Comparison of ENCODE assay signal across 27 cellular contexts in the genomic region with DNA sequence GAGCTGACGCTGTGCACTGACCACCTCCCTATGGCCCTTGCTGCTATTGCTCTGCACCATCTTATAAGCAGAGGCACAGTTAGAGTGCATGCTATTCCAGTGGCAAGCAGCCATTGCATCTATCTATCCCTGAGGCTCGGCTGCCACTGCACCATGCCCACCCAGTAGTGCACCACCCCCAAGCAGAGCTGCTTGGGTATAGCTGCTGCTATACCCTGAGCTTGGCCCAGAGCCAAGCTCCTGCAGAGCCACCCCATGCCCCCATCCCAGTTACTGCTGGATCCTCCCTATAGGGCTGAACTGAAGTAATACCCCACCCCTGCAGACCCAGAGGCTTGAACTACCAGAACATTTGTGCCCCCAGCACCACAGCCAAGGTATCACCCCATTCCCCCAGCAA. TPM values are rescaled to one million over a fixed set of nuclear protein-coding genes. Genes with fewer than 3 reads are reported as not detected.
DNase-seq lines count a peak whose midpoint lies in the region; ATAC-seq, FAIRE-seq and TF ChIP-seq lines count a peak whose summit lies in the region.
"Had no signal": no experiment of that assay in that cellular context is flagged by ENCODE, and none has a peak within 500 bp of the region (broad histone marks: within the 10 kb centered on the region; RNA-seq: fewer than 3 reads in every experiment).

No MANE protein-coding gene starts in this region.

- in situ Hi-C loops in K562 (cut with MboI): no loop called here

- H3K4me1 ChIP-seq in K562 (replicated peaks in 1 of 2; ENCODE audit: control insufficient read depth in 2 of 2, insufficient read depth in 2 of 2, low read length in 2 of 2) (peaks cover 0 to 5% of the 10 kb centered on the region in 2 experiments; a peak in 2 of 5 replicates), kidney (ENCODE audit: control insufficient read depth in 1 of 2, insufficient read depth in 1 of 2, low read depth in 1 of 2, low read length in 2 of 2) (no peaks in the 10 kb centered on the region), heart left ventricle (peaks cover 0 to 10% (median 0%) of the 10 kb centered on the region in 12 donors)
- H3K4me1 ChIP-seq: BE2C had no signal

- BruUV-seq in K562 (replicated peaks; lab: Mats Ljungman, UMichigan): no TSS peak

- DNase-seq in K562 (ENCODE audit: extremely low read depth in 1 of 4, low spot score in 3 of 4): no peak
- DNase-seq in kidney: peak; percentile 55
- DNase-seq in heart left ventricle: no peak
- DNase-seq in hippocampal formation (lab: John Stamatoyannopoulos, UW): no peak
- DNase-seq: 8988T; ACHN; BE2C; C1 segment of cervical spinal cord; CD4-positive, alpha-beta memory T cell; CD4-positive, CD25-positive, alpha-beta regulatory T cell; CD8-positive, alpha-beta memory T cell; COR-L47; DMS 273 treated with DMSO at 0.1 percent for 48 hours; DMS153; DMS53; DMS79; DND-41; EL; GDM1 had no signal

- WGBS in K562 (ENCODE audit: insufficient coverage, low coverage, missing lambda C conversion rate): 45% methylated on average over 2 of the region's 2 CpGs
- WGBS in heart left ventricle, 4 donors: 83 to 94% (median 89%) methylated on average over 1 to 2 of the region's 2 CpGs

- H3K36me3 ChIP-seq in K562 (ENCODE audit: control insufficient read depth, insufficient read depth, low read length) (no peaks in the 10 kb centered on the region), kidney (ENCODE audit: control insufficient read depth in 1 of 2, insufficient read depth in 2 of 2, low read length in 2 of 2) (no peaks in the 10 kb centered on the region), heart left ventricle (no peaks in the 10 kb centered on the region)
- H3K36me3 ChIP-seq: BE2C, BLaER1 had no signal

- POLR2A ChIA-PET in K562 (lab: Yijun Ruan, JAX): no interaction called here

- H4K20me1 ChIP-seq in K562 (replicated peaks; ENCODE audit: control insufficient read depth, insufficient read depth, low read length): no peaks in the 10 kb centered on the region
- H4K20me1 ChIP-seq: BLaER1 had no signal

- H3K4me2 ChIP-seq in K562 (ENCODE audit: insufficient read depth, low read length): no peak overlapping the region
- H3K4me2 ChIP-seq: BLaER1 had no signal

- H2AFZ ChIP-seq in K562 (ENCODE audit: low read depth, low read length): no peak overlapping the region

- no peak overlapping the region for H3K4me3 ChIP-seq in K562
- H3K4me3 ChIP-seq in kidney (ENCODE audit: low read length in 2 of 2): no peak overlapping the region
- no peak overlapping the region for H3K4me3 ChIP-seq in heart left ventricle
- H3K4me3 ChIP-seq: BLaER1, GM12878 had no signal

- FAIRE-seq in K562 (lab: Jason Lieb, UNC) (no peak), kidney (lab: Jason Lieb, UNC) (no peak)
- FAIRE-seq: A204.1, GM12878, GM12892, GM18507, GM19239 had no signal

- ATAC-seq in K562 (no peak), heart left ventricle (no peak), HG02970 (IDR thresholded peaks at IDR 0.05; ENCODE audit: low FRiP score, unreplicated experiment) (no peak)
- ATAC-seq: GM12878 had no signal

- H3K27ac ChIP-seq in K562 (ENCODE audit: extremely low read depth, low read depth, low read length) (no peak overlapping the region), kidney (ENCODE audit: low read depth in 2 of 2, low read length in 2 of 2) (no peak overlapping the region), heart left ventricle (no peak overlapping the region)
- H3K27ac ChIP-seq: BLaER1 had no signal

- TF ChIP-seq CTCF in K562 (IDR thresholded peaks at IDR 0.05 in 2 of 3, conservative IDR thresholded peaks at IDR 0.05 in 1 of 3; ENCODE audit: insufficient read depth in 2 of 3, low read depth in 1 of 3, low read length in 3 of 3) (no peak), kidney (IDR thresholded peaks at IDR 0.05; ENCODE audit: borderline replicate concordance, extremely low read depth, insufficient read depth) (no peak), heart left ventricle (IDR thresholded peaks at IDR 0.05) (no peak)

- H3K27me3 ChIP-seq in K562 (ENCODE audit: control insufficient read depth in 2 of 2, insufficient read depth in 2 of 2, low read length in 2 of 2): no peaks in the 10 kb centered on the region
- no peaks in the 10 kb centered on the region for H3K27me3 ChIP-seq in heart left ventricle
- H3K27me3 ChIP-seq: BE2C, BLaER1 had no signal

- no peak for TF ChIP-seq RAD21 in K562 (CRISPR knock-in tag; conservative IDR thresholded peaks at IDR 0.05 in 1 of 2, IDR thresholded peaks at IDR 0.05 in 1 of 2)

- peaks cover 8% of the 10 kb centered on the region for H3K9me3 ChIP-seq in K562 (replicated peaks; ENCODE audit: control insufficient read depth, insufficient read depth, low read depth, low read length)
- peaks cover 0 to 12% of the 10 kb centered on the region in 2 donors for H3K9me3 ChIP-seq in kidney (ENCODE audit: control insufficient read depth in 1 of 2, low read length in 2 of 2)
- H3K9me3 ChIP-seq in heart left ventricle: peaks cover 0 to 23% (median 8%) of the 10 kb centered on the region in 12 donors
- H3K9me3 ChIP-seq: BE2C had no signal

- H3K79me2 ChIP-seq in K562 (ENCODE audit: control insufficient read depth, insufficient read depth, low read length): no peaks in the 10 kb centered on the region

- TF ChIP-seq EP300 in K562 (IDR thresholded peaks at IDR 0.05; ENCODE audit: low read length): no peak

- CTCF ChIA-PET in K562 (lab: Yijun Ruan, JAX; ENCODE audit: low intra/inter-chr PET ratio): no interaction called here

- H3K9ac ChIP-seq in K562 (ENCODE audit: insufficient read depth in 1 of 2, low read depth in 2 of 2, low read length in 2 of 2) (no peak overlapping the region), kidney (ENCODE audit: low read length in 2 of 2) (no peak overlapping the region)
- H3K9ac ChIP-seq: BLaER1 had no signal

- intact Hi-C loops in K562 (cut with micrococcal nuclease) (no loop called here), kidney (cut with DNase I) (no loop called here), heart left ventricle (cut with DNase I) (no loop called here)

- H3K9me1 ChIP-seq in K562 (ENCODE audit: control insufficient read depth, insufficient read depth, low read length): no peaks in the 10 kb centered on the region

- no peak for TF ChIP-seq POLR2A in K562 (conservative IDR thresholded peaks at IDR 0.05)
- no peak for TF ChIP-seq POLR2A in heart left ventricle (IDR thresholded peaks at IDR 0.05)

TF ChIP-seq in K562, 482 proteins besides CTCF, POLR2A, EP300 and RAD21:
- TF ChIP-seq NFIC (IDR thresholded peaks at IDR 0.05): peak; percentile 49; the same call in 1 of the 2 replicates
- TF ChIP-seq, protein P1, sequence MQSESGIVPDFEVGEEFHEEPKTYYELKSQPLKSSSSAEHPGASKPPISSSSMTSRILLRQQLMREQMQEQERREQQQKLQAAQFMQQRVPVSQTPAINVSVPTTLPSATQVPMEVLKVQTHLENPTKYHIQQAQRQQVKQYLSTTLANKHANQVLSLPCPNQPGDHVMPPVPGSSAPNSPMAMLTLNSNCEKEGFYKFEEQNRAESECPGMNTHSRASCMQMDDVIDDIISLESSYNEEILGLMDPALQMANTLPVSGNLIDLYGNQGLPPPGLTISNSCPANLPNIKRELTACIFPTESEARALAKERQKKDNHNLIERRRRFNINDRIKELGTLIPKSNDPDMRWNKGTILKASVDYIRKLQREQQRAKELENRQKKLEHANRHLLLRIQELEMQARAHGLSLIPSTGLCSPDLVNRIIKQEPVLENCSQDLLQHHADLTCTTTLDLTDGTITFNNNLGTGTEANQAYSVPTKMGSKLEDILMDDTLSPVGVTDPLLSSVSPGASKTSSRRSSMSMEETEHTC (IDR thresholded peaks at IDR 0.05): no peak

RNA-seq across cellular contexts. Expression of gene IGSF10, which starts 19.6 kb away (rescaled TPM):
- total RNA-seq in K562 (2011; cell fraction: chromatin; rRNA removed; ENCODE audit: low replicate concordance): 1.4 and 4.1 TPM in 2 replicates
- 1.5 and 1.7 TPM in 2 replicates for total RNA-seq in K562 (2011; cell fraction: nucleolus; rRNA removed)
- total RNA-seq in K562 (2011; cell fraction: nucleoplasm; rRNA removed): 2.6 and 3.1 TPM in 2 replicates
- total RNA-seq in K562 (2014; rRNA removed) (0.27 and 0.37 TPM in 2 replicates), K562 (2014; rRNA removed; fragmentation: Illumina TruSeq; extraction: Trizol) (0.40 and 0.73 TPM in 2 replicates), K562 (2015; rRNA removed; fragmentation: Illumina TruSeq; extraction: Trizol) (0.36 and 0.41 TPM in 2 replicates), K562 (2021) (0.33 and 0.63 TPM in 2 replicates), kidney (0.63 TPM), heart left ventricle (1 to 10 TPM in 7 of 9 donors, under 1 TPM in 2; 0.53 to 8.8 (median 1.6) TPM)
- polyA plus RNA-seq in K562 (2011; rRNA removed) (1.2 and 2.1 TPM in 2 replicates), K562 (2014; fragmentation: Illumina TruSeq; extraction: Trizol) (0.47 and 0.62 TPM in 2 replicates), K562 (2014; fragmentation: Nextera tagmentation; extraction: Ambion mirVana) (under 1 TPM; 0.11 to 0.42 TPM), K562 (2014; rRNA removed) (0.34 and 0.73 TPM in 2 replicates), kidney (ENCODE audit: insufficient read depth, low read depth, low replicate concordance) (0.82 TPM), heart left ventricle (under 1 TPM; 0.36 to 0.88 TPM)
- 0.30 and 1.2 TPM in 2 replicates for polyA plus RNA-seq in K562 (2011; cell fraction: cytosol; rRNA removed)
- 2.8 and 8.3 TPM in 2 replicates for polyA plus RNA-seq in K562 (2011; cell fraction: nucleus; rRNA removed)
- polyA plus RNA-seq in K562 (2012): 0.31 and 0.47 TPM in 2 replicates
- 1.4 and 3.3 TPM in 2 replicates for polyA minus RNA-seq in K562 (2011; rRNA and poly(A)+ RNA removed)
- polyA minus RNA-seq in K562 (2011; cell fraction: cytosol; rRNA and poly(A)+ RNA removed): 0.48 and 1.8 TPM in 2 replicates
- polyA minus RNA-seq in K562 (2011; cell fraction: nucleus; rRNA and poly(A)+ RNA removed): 1.1 and 4.2 TPM in 2 replicates
- total RNA-seq: CD4-positive, alpha-beta memory T cell; CD4-positive, CD25-positive, alpha-beta regulatory T cell; CD8-positive, alpha-beta memory T cell; Daoy had no signal
- polyA plus RNA-seq: CD4-positive, alpha-beta memory T cell; CD8-positive, alpha-beta memory T cell had no signal
